Comparison of ENCODE assay signal across 7 cellular contexts in genomic region chr6:166653639-166653941, GRCh38.
"Had no signal": no experiment of that assay in that cellular context is flagged by ENCODE, and none has a peak within 500 bp of the region (broad histone marks: within the 10 kb centered on the region; RNA-seq: fewer than 3 reads in every experiment).

No MANE protein-coding gene starts in this region.

- ATAC-seq: GM23338 had no signal

- DNase-seq: H9, HCEC 1CT, KBM-7 had no signal

- H3K4me2 ChIP-seq: GM23338 had no signal

- H3K4me3 ChIP-seq: GM23338 had no signal

- FAIRE-seq: H1, H54, HTR-8/SVneo had no signal

- H2AFZ ChIP-seq: GM23338 had no signal
